Comparison of ENCODE assay signal across 1 cellular context in genomic region chr4:152478456-152479237, GRCh38.
A peak's percentile ranks its signal among the peaks of the same experiment; 100 is the strongest.
TF ChIP-seq lines count a peak whose summit lies in the region.

No MANE protein-coding gene starts in this region.

TF ChIP-seq in SK-N-SH, 30 proteins besides CTCF, POLR2A, EP300 and RAD21 (continued from another document):
- TF ChIP-seq IRF3 (IDR thresholded peaks at IDR 0.05; ENCODE audit: low read depth, low read length) = no peak
- TF ChIP-seq GABPA (IDR thresholded peaks at IDR 0.05; ENCODE audit: low read depth) = no peak
- TF ChIP-seq YY1 (IDR thresholded peaks at IDR 0.05; ENCODE audit: low read depth) = no peak
- TF ChIP-seq CHD2 (IDR thresholded peaks at IDR 0.05; ENCODE audit: low read length, partially characterized antibody) = peak; percentile 45
- no peak for TF ChIP-seq POLR2AphosphoS5 (IDR thresholded peaks at IDR 0.05; ENCODE audit: low read depth, low read length)
- no peak for TF ChIP-seq MAX (IDR thresholded peaks at IDR 0.05; ENCODE audit: low read depth)
- TF ChIP-seq FOXJ3 (CRISPR knock-in tag; IDR thresholded peaks at IDR 0.05) = peak; percentile 80
- TF ChIP-seq USF1 (IDR thresholded peaks at IDR 0.05; ENCODE audit: borderline replicate concordance, low read depth) = no peak
- TF ChIP-seq MEF2A (IDR thresholded peaks at IDR 0.05; ENCODE audit: borderline replicate concordance, low read depth) = no peak
- peak; percentile 80 for TF ChIP-seq GATA2 (CRISPR knock-in tag; IDR thresholded peaks at IDR 0.05)
- TF ChIP-seq MXI1 (IDR thresholded peaks at IDR 0.05; ENCODE audit: low read depth, low read length) = 0 out of 2 replicates have a peak, but pooled peaks have one; percentile 22
- no peak for TF ChIP-seq FOSL2 (IDR thresholded peaks at IDR 0.05; ENCODE audit: borderline replicate concordance, low read depth)
- no peak; the same call in 1 of the 2 replicates for TF ChIP-seq TCF12 (IDR thresholded peaks at IDR 0.05)
- no peak for TF ChIP-seq EZH2phosphoT487 (IDR thresholded peaks at IDR 0.05; ENCODE audit: borderline replicate concordance, low read depth)
- no peak for TF ChIP-seq FOXM1 (IDR thresholded peaks at IDR 0.05; ENCODE audit: low read depth)
- no peak for TF ChIP-seq NRF1 (IDR thresholded peaks at IDR 0.05; ENCODE audit: low read depth, low read length)
- no peak for TF ChIP-seq ZBTB33 (IDR thresholded peaks at IDR 0.05; ENCODE audit: borderline replicate concordance, low read depth)
- no peak for TF ChIP-seq REST (IDR thresholded peaks at IDR 0.05; ENCODE audit: low read depth, low read length)
- no peak for TF ChIP-seq TAF1 (IDR thresholded peaks at IDR 0.05; ENCODE audit: borderline replicate concordance, low read depth, low read length)
- peak; percentile 44; the same call in 1 of the 2 replicates for TF ChIP-seq TEAD4 (IDR thresholded peaks at IDR 0.05; ENCODE audit: borderline replicate concordance, insufficient read depth)
- TF ChIP-seq RXRA (IDR thresholded peaks at IDR 0.05; ENCODE audit: borderline replicate concordance, low read depth) = no peak
- TF ChIP-seq RFX5 (IDR thresholded peaks at IDR 0.05; ENCODE audit: low read length) = no peak
- TF ChIP-seq RCOR1 (IDR thresholded peaks at IDR 0.05; ENCODE audit: low read length) = peak; percentile 36; the same call in 1 of the 2 replicates
- no peak for TF ChIP-seq USF2 (IDR thresholded peaks at IDR 0.05; ENCODE audit: borderline replicate concordance, low read depth, low read length)
- no peak for TF ChIP-seq JUND (IDR thresholded peaks at IDR 0.05)
- TF ChIP-seq SMC3 (IDR thresholded peaks at IDR 0.05; ENCODE audit: low read depth, low read length) = no peak
